Comparison of ENCODE assay signal across 11 cellular contexts in the genomic region with DNA sequence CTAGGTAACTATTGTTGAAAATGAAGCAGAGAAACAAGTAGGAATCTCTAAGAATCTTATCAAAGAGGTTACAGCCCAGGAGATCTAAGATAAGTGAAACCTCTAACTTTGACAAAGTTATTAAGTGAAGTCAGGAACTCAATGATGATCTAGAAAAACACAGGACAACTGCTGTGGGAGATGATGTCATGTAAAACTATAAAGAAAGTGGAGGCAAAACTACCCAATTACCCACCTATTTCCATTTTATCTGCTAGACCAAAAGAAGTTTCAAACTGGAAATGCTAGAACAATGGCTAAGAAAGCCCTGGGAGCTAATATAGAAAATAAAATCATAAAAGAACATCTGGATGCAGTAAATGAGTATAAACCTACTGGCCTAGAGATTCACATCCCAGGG.
"Had no signal": no experiment of that assay in that cellular context is flagged by ENCODE, and none has a peak within 500 bp of the region (broad histone marks: within the 10 kb centered on the region; RNA-seq: fewer than 3 reads in every experiment).

No MANE protein-coding gene starts in this region.

- H3K27ac ChIP-seq: GM23248 had no signal

- H3K4me2 ChIP-seq: GM23338 had no signal

- H2AFZ ChIP-seq: GM23248, GM23338 had no signal

- H3K4me3 ChIP-seq: GM23248, GM23338, HAP-1 had no signal

- H3K4me1 ChIP-seq: HAP-1 had no signal

- FAIRE-seq: H1, H54 had no signal

- H3K9me3 ChIP-seq: HAP-1 had no signal

- H3K27ac Mint-ChIP-seq: GM23338, H9, HFFc6 had no signal

- H3K4me3 Mint-ChIP-seq: GM23338, H9, HFFc6 had no signal

- H3K9ac ChIP-seq: GM23248 had no signal

- H3K36me3 ChIP-seq: HAP-1 had no signal

- DNase-seq: GM23248, GOT3, H7, H9, HCEC 1CT, HFFc6 had no signal

- ATAC-seq: GM23338, HCT116 had no signal

- H3K9me3 Mint-ChIP-seq: GM23338, H9, HFFc6 had no signal
